In the genomic region with DNA sequence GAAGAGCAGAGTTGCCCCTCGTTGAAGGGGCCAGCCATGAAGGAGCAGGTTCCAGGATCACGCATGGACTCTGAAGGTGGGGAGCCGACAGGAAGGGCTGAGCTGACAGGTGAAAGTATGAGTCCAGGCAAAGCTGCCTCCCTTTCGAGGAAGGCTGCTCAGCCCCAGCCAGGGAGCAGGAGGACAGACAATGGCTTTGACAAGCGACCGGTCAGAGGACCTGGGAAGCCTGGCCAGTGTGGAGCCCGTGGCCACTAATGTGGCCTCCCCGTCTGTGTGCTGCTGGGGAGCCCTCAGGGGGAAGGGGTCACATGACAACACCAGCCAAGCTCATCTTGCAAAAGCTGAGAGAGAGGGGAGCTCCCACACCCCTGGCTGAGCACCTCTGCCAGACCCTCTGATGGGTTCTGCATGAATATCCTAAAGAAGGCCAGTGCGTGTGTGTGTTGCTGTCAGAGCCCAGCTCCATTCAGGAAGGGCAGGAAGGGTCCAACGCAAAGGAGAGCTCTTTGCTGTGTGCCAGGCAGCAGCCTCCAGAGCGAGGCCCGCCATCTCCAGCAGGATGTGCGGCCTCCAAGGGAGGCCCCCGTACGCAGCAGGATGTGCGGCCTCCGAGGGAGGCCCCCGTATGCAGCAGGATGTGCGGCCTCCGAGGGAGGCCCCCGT, we compare ENCODE assay signal across 13 cellular contexts.
DNase-seq lines count a peak whose midpoint lies in the region; ATAC-seq and TF ChIP-seq lines count a peak whose summit lies in the region.
"Had no signal": no experiment of that assay in that cellular context is flagged by ENCODE, and none has a peak within 500 bp of the region (broad histone marks: within the 10 kb centered on the region; RNA-seq: fewer than 3 reads in every experiment).

No MANE protein-coding gene starts in this region.

- peak overlapping the region; percentile 43 to 58 for H3K27ac Mint-ChIP-seq in natural killer cell treated with Interleukin-12 subunit alpha and Interleukin-12 subunit beta and Interleukin-15 and Interleukin-18, amount 100 ng/mL, for 72 hours
- peak overlapping the region in 1 of 2 donors; percentile 75 for H3K27ac Mint-ChIP-seq in natural killer cell
- peak overlapping the region; percentile 99 for H3K27ac Mint-ChIP-seq in T-helper 17 cell
- peak overlapping the region; percentile 54 for H3K27ac Mint-ChIP-seq in dendritic cell treated with granulocyte-macrophage colony-stimulating factor and Interleukin-4, amounts not matched to agents 40 ng/mL and 50 ng/mL, for 4 days
- H3K27ac Mint-ChIP-seq in stimulated activated naive CD8-positive, alpha-beta T cell treated with anti-CD3 and anti-CD28 coated beads, Interleukin-15, Interleukin-2, amounts not matched to agents 100 ng/mL and 50 ng/mL, for 24 hours: peak overlapping the region; percentile 85

- TF ChIP-seq CTCF in natural killer cell (IDR thresholded peaks at IDR 0.05): no peak

- no peaks in the 10 kb centered on the region for H3K9me3 ChIP-seq in T-helper 17 cell (ENCODE audit: control insufficient read depth, low read length, poor library complexity, severe bottlenecking)
- H3K9me3 ChIP-seq: BE2C, colonic mucosa had no signal

- H3K27me3 Mint-ChIP-seq in natural killer cell treated with Interleukin-12 subunit alpha and Interleukin-12 subunit beta and Interleukin-15 and Interleukin-18, amount 100 ng/mL, for 72 hours: no peaks in the 10 kb centered on the region
- H3K27me3 Mint-ChIP-seq in natural killer cell (ENCODE audit: low read depth in 2 of 2): no peaks in the 10 kb centered on the region
- no peaks in the 10 kb centered on the region for H3K27me3 Mint-ChIP-seq in T-helper 17 cell
- peaks cover 9% of the 10 kb centered on the region for H3K27me3 Mint-ChIP-seq in dendritic cell treated with granulocyte-macrophage colony-stimulating factor and Interleukin-4, amounts not matched to agents 40 ng/mL and 50 ng/mL, for 4 days
- no peaks in the 10 kb centered on the region for H3K27me3 Mint-ChIP-seq in stimulated activated naive CD8-positive, alpha-beta T cell treated with anti-CD3 and anti-CD28 coated beads, Interleukin-15, Interleukin-2, amounts not matched to agents 100 ng/mL and 50 ng/mL, for 24 hours

- H3K36me3 Mint-ChIP-seq in natural killer cell treated with Interleukin-12 subunit alpha and Interleukin-12 subunit beta and Interleukin-15 and Interleukin-18, amount 100 ng/mL, for 72 hours: no peaks in the 10 kb centered on the region
- H3K36me3 Mint-ChIP-seq in natural killer cell (no peaks in the 10 kb centered on the region), T-helper 17 cell (ENCODE audit: low read depth) (peaks cover 4% of the 10 kb centered on the region)
- H3K36me3 Mint-ChIP-seq in dendritic cell treated with granulocyte-macrophage colony-stimulating factor and Interleukin-4, amounts not matched to agents 40 ng/mL and 50 ng/mL, for 4 days (ENCODE audit: low read depth): peaks cover 84% of the 10 kb centered on the region
- peaks cover 62% of the 10 kb centered on the region for H3K36me3 Mint-ChIP-seq in stimulated activated naive CD8-positive, alpha-beta T cell treated with anti-CD3 and anti-CD28 coated beads, Interleukin-15, Interleukin-2, amounts not matched to agents 100 ng/mL and 50 ng/mL, for 24 hours (ENCODE audit: low read depth)

- intact Hi-C loops in natural killer cell (cut with micrococcal nuclease): no loop called here
- intact Hi-C loops in dendritic cell treated with granulocyte-macrophage colony-stimulating factor and Interleukin-4, amounts not matched to agents 40 ng/mL and 50 ng/mL, for 4 days (cut with micrococcal nuclease): no loop called here

- peaks cover 28 to 39% of the 10 kb centered on the region in 2 donors for H3K4me1 Mint-ChIP-seq in natural killer cell treated with Interleukin-12 subunit alpha and Interleukin-12 subunit beta and Interleukin-15 and Interleukin-18, amount 100 ng/mL, for 72 hours (ENCODE audit: low read depth in 2 of 2)
- H3K4me1 Mint-ChIP-seq in natural killer cell (peaks cover 0 to 16% of the 10 kb centered on the region in 2 donors), T-helper 17 cell (peaks cover 51% of the 10 kb centered on the region)
- peaks cover 69% of the 10 kb centered on the region for H3K4me1 Mint-ChIP-seq in dendritic cell treated with granulocyte-macrophage colony-stimulating factor and Interleukin-4, amounts not matched to agents 40 ng/mL and 50 ng/mL, for 4 days (ENCODE audit: low read depth)
- H3K4me1 Mint-ChIP-seq in stimulated activated naive CD8-positive, alpha-beta T cell treated with anti-CD3 and anti-CD28 coated beads, Interleukin-15, Interleukin-2, amounts not matched to agents 100 ng/mL and 50 ng/mL, for 24 hours (ENCODE audit: low read depth): peaks cover 62% of the 10 kb centered on the region

- no peak for ATAC-seq in natural killer cell treated with Interleukin-12 subunit alpha and Interleukin-12 subunit beta and Interleukin-15 and Interleukin-18, amount 100 ng/mL, for 72 hours
- ATAC-seq in natural killer cell (no peak), T-helper 17 cell (no peak), GM18909 (IDR thresholded peaks at IDR 0.05; ENCODE audit: poor library complexity, unreplicated experiment) (no peak), GM21786 (IDR thresholded peaks at IDR 0.05; ENCODE audit: unreplicated experiment) (no peak)

- H3K9me3 Mint-ChIP-seq in natural killer cell treated with Interleukin-12 subunit alpha and Interleukin-12 subunit beta and Interleukin-15 and Interleukin-18, amount 100 ng/mL, for 72 hours: no peaks in the 10 kb centered on the region
- H3K9me3 Mint-ChIP-seq in natural killer cell: no peaks in the 10 kb centered on the region
- H3K9me3 Mint-ChIP-seq in dendritic cell treated with granulocyte-macrophage colony-stimulating factor and Interleukin-4, amounts not matched to agents 40 ng/mL and 50 ng/mL, for 4 days: no peaks in the 10 kb centered on the region
- no peaks in the 10 kb centered on the region for H3K9me3 Mint-ChIP-seq in stimulated activated naive CD8-positive, alpha-beta T cell treated with anti-CD3 and anti-CD28 coated beads, Interleukin-15, Interleukin-2, amounts not matched to agents 100 ng/mL and 50 ng/mL, for 24 hours

- peak overlapping the region; percentile 47 for H3K4me3 Mint-ChIP-seq in natural killer cell treated with Interleukin-12 subunit alpha and Interleukin-12 subunit beta and Interleukin-15 and Interleukin-18, amount 100 ng/mL, for 72 hours
- H3K4me3 Mint-ChIP-seq in natural killer cell: no peak overlapping the region
- H3K4me3 Mint-ChIP-seq in T-helper 17 cell: peak overlapping the region; percentile 83
- no peak overlapping the region for H3K4me3 Mint-ChIP-seq in dendritic cell treated with granulocyte-macrophage colony-stimulating factor and Interleukin-4, amounts not matched to agents 40 ng/mL and 50 ng/mL, for 4 days
- H3K4me3 Mint-ChIP-seq in stimulated activated naive CD8-positive, alpha-beta T cell treated with anti-CD3 and anti-CD28 coated beads, Interleukin-15, Interleukin-2, amounts not matched to agents 100 ng/mL and 50 ng/mL, for 24 hours: peak overlapping the region; percentile 35

- DNase-seq in natural killer cell treated with Interleukin-12 subunit alpha and Interleukin-12 subunit beta and Interleukin-15 and Interleukin-18, amount 100 ng/mL, for 72 hours (ENCODE audit: low spot score): no peak
- no peak for DNase-seq in natural killer cell
- DNase-seq in T-helper 17 cell: no peak
- DNase-seq in medulla oblongata (ENCODE audit: extremely low spot score): no peak
- DNase-seq: BE2C, colonic mucosa, DMS79 treated with DMSO at 0.1 percent for 48 hours, GM23248, islet precursor cell had no signal

Comparison
In these comparisons a context has a peak if more than half of its experiments do, and no peak if none do; other contexts are left out.
1. H3K4me3 Mint-ChIP-seq: peak in natural killer cell treated with Interleukin-12 subunit alpha and Interleukin-12 subunit beta and Interleukin-15 and Interleukin-18, amount 100 ng/mL, for 72 hours (single experiment), T-helper 17 cell (single experiment) and stimulated activated naive CD8-positive, alpha-beta T cell treated with anti-CD3 and anti-CD28 coated beads, Interleukin-15, Interleukin-2, amounts not matched to agents 100 ng/mL and 50 ng/mL, for 24 hours (single experiment); none in natural killer cell (single experiment) and dendritic cell treated with granulocyte-macrophage colony-stimulating factor and Interleukin-4, amounts not matched to agents 40 ng/mL and 50 ng/mL, for 4 days (single experiment).